ENCODE assay signal across 8 cellular contexts in genomic region chr14:24298892-24299254, GRCh38. TPM values are rescaled to one million over a fixed set of nuclear protein-coding genes. Genes with fewer than 3 reads are reported as not detected.
A peak's percentile ranks its signal among the peaks of the same experiment; 100 is the strongest.
DNase-seq lines count a peak whose midpoint lies in the region; TF ChIP-seq lines count a peak whose summit lies in the region.

No MANE protein-coding gene starts in this region.

- peak overlapping the region; percentile 78; the same call in 1 of the 2 replicates for H3K9ac ChIP-seq in HUES64 (ENCODE audit: low read depth, low read length)

- 72% methylated on average over 7 of the region's 7 CpGs for WGBS in HUES64
- 36 to 46% (median 42%) methylated on average over 7 of the region's 7 CpGs for whole genome bisulfite sequencing in stomach, 5 donors

- TF ChIP-seq CTCF in ascending aorta (IDR thresholded peaks at IDR 0.05) (no peak), stomach (IDR thresholded peaks at IDR 0.05) (no peak)

- H3K4me1 ChIP-seq in HUES64 (ENCODE audit: insufficient read depth, low read length), result peaks cover 2% of the 10 kb centered on the region; the same call in 1 of the 2 replicates
- H3K4me1 ChIP-seq in ascending aorta, result peaks cover 3 to 12% of the 10 kb centered on the region in 2 donors
- H3K4me1 ChIP-seq in stomach, result peaks cover 20 to 63% (median 46%) of the 10 kb centered on the region in 4 donors

- H3K27me3 ChIP-seq in HUES64 (ENCODE audit: insufficient read depth, low read length) (no peaks in the 10 kb centered on the region), ascending aorta (no peaks in the 10 kb centered on the region), stomach (no peaks in the 10 kb centered on the region)

- TF ChIP-seq EP300 in stomach (IDR thresholded peaks at IDR 0.05), result no peak

- peak; percentile 57 for DNase-seq in DMS53 (lab: John Stamatoyannopoulos, UW)
- DNase-seq in DMS53 treated with DMSO at 0.1 percent for 48 hours (lab: John Stamatoyannopoulos, UW; ENCODE audit: unreplicated experiment), result no peak
- no peak for DNase-seq in ascending aorta (ENCODE audit: low spot score in 2 of 2)
- peak; percentile 85 for DNase-seq in islet precursor cell
- DNase-seq in stomach, result no peak
- no peak for DNase-seq in T-helper 9 cell
- DNase-seq in NCI-H187 treated with DMSO at 0.1 percent for 48 hours (lab: John Stamatoyannopoulos, UW), result no peak

- H3K9me3 ChIP-seq in HUES64 (ENCODE audit: insufficient read depth, low read depth, low read length) (no peaks in the 10 kb centered on the region), ascending aorta (no peaks in the 10 kb centered on the region), stomach (no peaks in the 10 kb centered on the region)

- intact Hi-C loops in ascending aorta (cut with DNase I), result loop anchor here (1.0 to 5.0 kb wide), 3 partner anchors 28 to 82 kb away; partner anchors contain the start of genes MDP1, RABGGTA and TINF2
- intact Hi-C loops in stomach (cut with DNase I; ENCODE audit: low total_unique reads), result loop anchor here (10.0 kb wide), 1 partner anchor 54 kb away; the partner anchor contains the start of gene TINF2

- H3K4me3 ChIP-seq in HUES64 (ENCODE audit: low read length) (peak overlapping the region; percentile 73), ascending aorta (peak overlapping the region; percentile 51 to 84), stomach (peak overlapping the region; percentile 78 to 96 (median 89))

- no peak overlapping the region for H3K27ac ChIP-seq in HUES64 (ENCODE audit: low read depth, low read length)
- H3K27ac ChIP-seq in ascending aorta, result peak overlapping the region; percentile 64 to 67
- H3K27ac ChIP-seq in stomach, result peak overlapping the region; percentile 88 to 94 (median 91)

- no peak for TF ChIP-seq POLR2A in stomach (IDR thresholded peaks at IDR 0.05)

- H3K36me3 ChIP-seq in HUES64 (ENCODE audit: insufficient read depth, low read length) (peaks cover 47% of the 10 kb centered on the region), ascending aorta (peaks cover 34 to 36% of the 10 kb centered on the region in 2 donors), stomach (peaks cover 33 to 54% (median 51%) of the 10 kb centered on the region in 4 donors)

RNA-seq across cellular contexts. Expression of gene DHRS1, which starts 0.7 kb away (rescaled TPM):
- 8.3 TPM for polyA plus RNA-seq in HUES64 (2013, experiment 1 of 2)
- 9.8 TPM for polyA plus RNA-seq in HUES64 (2013, experiment 2 of 2)
- total RNA-seq in ascending aorta (100 TPM), stomach (10 to 100 TPM in 3 of 5 donors, 1 to 10 TPM in 2; 5.3 to 71.9 (median 17.4) TPM)
- polyA plus RNA-seq in stomach, result 10 to 100 TPM; 20.1 to 52.1 (median 30.1) TPM

RNA-seq across cellular contexts. Expression of gene NOP9, which starts 0.8 kb away (rescaled TPM):
- polyA plus RNA-seq in HUES64 (2013, experiment 1 of 2), result 16.9 TPM
- polyA plus RNA-seq in HUES64 (2013, experiment 2 of 2), result 17.5 TPM
- total RNA-seq in ascending aorta (33.5 TPM), stomach (10 to 100 TPM in 4 of 5 donors, 1 to 10 TPM in 1; 5.4 to 25.7 (median 12.8) TPM)
- 10 to 100 TPM in 1 of 3 donors, 1 to 10 TPM in 2; 6.5 to 11.8 (median 8.4) TPM for polyA plus RNA-seq in stomach

RNA-seq across cellular contexts. Expression of gene CIDEB, which starts 8.9 kb away (rescaled TPM):
- 0.60 TPM for polyA plus RNA-seq in HUES64 (2013, experiment 1 of 2)
- polyA plus RNA-seq in HUES64 (2013, experiment 2 of 2), result 0.25 TPM
- total RNA-seq in ascending aorta, result 72.8 TPM
- 10 to 100 TPM in 2 of 5 donors, 1 to 10 TPM in 3; 5.0 to 11.2 (median 6.4) TPM for total RNA-seq in stomach
- 10 to 100 TPM in 1 of 3 donors, 1 to 10 TPM in 2; 6.0 to 14.2 (median 6.0) TPM for polyA plus RNA-seq in stomach

RNA-seq across cellular contexts. Expression of gene LTB4R2, which starts 11.1 kb away (rescaled TPM):
- 4.1 TPM for polyA plus RNA-seq in HUES64 (2013, experiment 1 of 2)
- polyA plus RNA-seq in HUES64 (2013, experiment 2 of 2), result 3.4 TPM
- 3.0 TPM for total RNA-seq in ascending aorta
- total RNA-seq in stomach, result 10 to 100 TPM in 3 of 5 donors, 1 to 10 TPM in 1, not detected in 1; 9.9 to 71.5 (median 24.5) TPM
- polyA plus RNA-seq in stomach, result 1 to 10 TPM in 1 of 3 donors, under 1 TPM in 1, not detected in 1; 0.25 to 6.0 TPM

RNA-seq across cellular contexts. Expression of gene LTB4R, which starts 12.4 kb away (rescaled TPM):
- polyA plus RNA-seq in HUES64 (2013, experiment 1 of 2), result 3.7 TPM
- 3.7 TPM for polyA plus RNA-seq in HUES64 (2013, experiment 2 of 2)
- total RNA-seq in ascending aorta (3.6 TPM), stomach (10 to 100 TPM in 3 of 5 donors, 1 to 10 TPM in 1, not detected in 1; 3.3 to 92.8 (median 24.6) TPM)
- polyA plus RNA-seq in stomach, result 10 to 100 TPM in 1 of 3 donors, 1 to 10 TPM in 2; 1.4 to 67.2 (median 4.1) TPM

Comparison
In these comparisons a context has a peak if more than half of its experiments do, and no peak if none do; other contexts are left out.
1. DNase-seq: peak in DMS53 (single experiment) and islet precursor cell (single experiment); none in DMS53 treated with DMSO at 0.1 percent for 48 hours (single experiment), ascending aorta (0 of 2), stomach (single experiment), T-helper 9 cell (single experiment) and NCI-H187 treated with DMSO at 0.1 percent for 48 hours (single experiment).
2. Peak in every context shown above with its lines, with median percentiles within 50 percentile points of each other: H3K4me3 ChIP-seq.